16 cellular contexts compared by ENCODE assay signal in genomic region chr6:26321005-26321404, GRCh38. TPM values are rescaled to one million over a fixed set of nuclear protein-coding genes. Genes with fewer than 3 reads are reported as not detected.
DNase-seq lines count a peak whose midpoint lies in the region; ATAC-seq and TF ChIP-seq lines count a peak whose summit lies in the region.
"Had no signal": no experiment of that assay in that cellular context is flagged by ENCODE, and none has a peak within 500 bp of the region (broad histone marks: within the 10 kb centered on the region; RNA-seq: fewer than 3 reads in every experiment).

No MANE protein-coding gene starts in this region.

- no peaks in the 10 kb centered on the region for H4K20me1 ChIP-seq in neural progenitor cell (ENCODE audit: low read depth)

- no peaks in the 10 kb centered on the region for H3K9me3 Mint-ChIP-seq in activated T-cell treated with anti-CD3 and anti-CD28 coated beads, Interleukin-2, amount 50 U/mL, for 72 hours
- peaks cover 7% of the 10 kb centered on the region for H3K9me3 Mint-ChIP-seq in activated T-cell treated with anti-CD3 and anti-CD28 coated beads, Interleukin-2, amount 50 U/mL, for 4 hours
- H3K9me3 Mint-ChIP-seq in WTC11 (no peaks in the 10 kb centered on the region), neural progenitor cell (peaks cover 6% of the 10 kb centered on the region)

- ATAC-seq in activated T-cell treated with anti-CD3 and anti-CD28 coated beads, Interleukin-2, amount 50 U/mL, for 72 hours (replicated peaks in 1 of 2) = no peak
- ATAC-seq in activated T-cell treated with anti-CD3 and anti-CD28 coated beads, Interleukin-2, amount 50 U/mL, for 4 hours = no peak
- no peak for ATAC-seq in WTC11
- no peak for ATAC-seq in GM21367 (IDR thresholded peaks at IDR 0.05; ENCODE audit: unreplicated experiment)

- H3F3A ChIP-seq in neural progenitor cell (ENCODE audit: low read depth) = peaks cover 53% of the 10 kb centered on the region

- TF ChIP-seq CTCF in WTC11 (IDR thresholded peaks at IDR 0.05) (no peak), neural progenitor cell (IDR thresholded peaks at IDR 0.05) (no peak), esophagus squamous epithelium (IDR thresholded peaks at IDR 0.05) (no peak)

- peak overlapping the region; percentile 78 for H3K4me2 ChIP-seq in neural progenitor cell

- H3K4me1 Mint-ChIP-seq in activated T-cell treated with anti-CD3 and anti-CD28 coated beads, Interleukin-2, amount 50 U/mL, for 72 hours (ENCODE audit: low read depth) = peaks cover 38% of the 10 kb centered on the region
- peaks cover 17% of the 10 kb centered on the region for H3K4me1 Mint-ChIP-seq in activated T-cell treated with anti-CD3 and anti-CD28 coated beads, Interleukin-2, amount 50 U/mL, for 4 hours (ENCODE audit: low read depth)
- peaks cover 25% of the 10 kb centered on the region for H3K4me1 Mint-ChIP-seq in WTC11
- H3K4me1 Mint-ChIP-seq in neural progenitor cell = peaks cover 25% of the 10 kb centered on the region

- H3K27ac ChIP-seq in neural progenitor cell = no peak overlapping the region
- no peak overlapping the region for H3K27ac ChIP-seq in esophagus squamous epithelium
- H3K27ac ChIP-seq: stomach had no signal

- H3K4me1 ChIP-seq in neural progenitor cell = peaks cover 8% of the 10 kb centered on the region
- peaks cover 0 to 16% (median 7%) of the 10 kb centered on the region in 3 donors for H3K4me1 ChIP-seq in esophagus squamous epithelium

- TF ChIP-seq POLR2A in esophagus squamous epithelium (IDR thresholded peaks at IDR 0.05) = no peak

- CTCF ChIA-PET in WTC11 (lab: Charles Lee) = no interaction called here

- H3K79me2 ChIP-seq in neural progenitor cell (ENCODE audit: low read depth) = no peaks in the 10 kb centered on the region

- intact Hi-C loops in esophagus squamous epithelium (cut with DNase I) = loop anchor here (10.0 kb wide), 1 partner anchor 254 kb away; no protein-coding TSS in a partner anchor

- H3K9me3 ChIP-seq in neural progenitor cell (ENCODE audit: low read depth) = no peaks in the 10 kb centered on the region
- no peaks in the 10 kb centered on the region for H3K9me3 ChIP-seq in esophagus squamous epithelium
- H3K9me3 ChIP-seq: stomach had no signal

- H3K27me3 Mint-ChIP-seq in activated T-cell treated with anti-CD3 and anti-CD28 coated beads, Interleukin-2, amount 50 U/mL, for 72 hours (ENCODE audit: low read depth) = peaks cover 8% of the 10 kb centered on the region
- peaks cover 15% of the 10 kb centered on the region for H3K27me3 Mint-ChIP-seq in activated T-cell treated with anti-CD3 and anti-CD28 coated beads, Interleukin-2, amount 50 U/mL, for 4 hours (ENCODE audit: low read depth)
- H3K27me3 Mint-ChIP-seq in WTC11 (ENCODE audit: low read depth) (no peaks in the 10 kb centered on the region; the same call in 1 of the 2 replicates), neural progenitor cell (ENCODE audit: insufficient read depth, low read depth) (peaks cover 24% of the 10 kb centered on the region)

- no peaks in the 10 kb centered on the region for H3K36me3 ChIP-seq in neural progenitor cell
- H3K36me3 ChIP-seq in esophagus squamous epithelium = no peaks in the 10 kb centered on the region
- H3K36me3 ChIP-seq: stomach had no signal

- H3K27me3 ChIP-seq in neural progenitor cell (peaks cover 23% of the 10 kb centered on the region), esophagus squamous epithelium (peaks cover 0 to 52% (median 3%) of the 10 kb centered on the region in 4 donors)

- peak overlapping the region; percentile 31 to 39 for H3K4me3 Mint-ChIP-seq in activated T-cell treated with anti-CD3 and anti-CD28 coated beads, Interleukin-2, amount 50 U/mL, for 72 hours
- no peak overlapping the region for H3K4me3 Mint-ChIP-seq in activated T-cell treated with anti-CD3 and anti-CD28 coated beads, Interleukin-2, amount 50 U/mL, for 4 hours
- H3K4me3 Mint-ChIP-seq in WTC11 (peak overlapping the region; percentile 96), neural progenitor cell (peak overlapping the region; percentile 72)

- WGBS in esophagus squamous epithelium, 2 donors = 65 to 69% methylated on average over 7 of the region's 7 CpGs

- no peak for DNase-seq in activated T-cell treated with anti-CD3 and anti-CD28 coated beads, Interleukin-2, amount 50 U/mL, for 72 hours
- no peak for DNase-seq in activated T-cell treated with anti-CD3 and anti-CD28 coated beads, Interleukin-2, amount 50 U/mL, for 4 hours
- DNase-seq in HT-29 (ENCODE audit: low spot score) (peak; percentile 25), WTC11 (ENCODE audit: low spot score) (no peak), neural progenitor cell (ENCODE audit: low spot score) (no peak), esophagus squamous epithelium (lab: John Stamatoyannopoulos, UW) (no peak)
- no peak for DNase-seq in stimulated activated naive CD4-positive, alpha-beta T cell treated with Interleukin-2 at 50 U/mL for 16 hours (lab: John Stamatoyannopoulos, UW)
- DNase-seq: activated CD4-positive, alpha-beta T cell treated with anti-CD3 and anti-CD28 coated beads for 4 hours; cortex of kidney; GDM1; NCI-H1092 treated with DMSO at 0.1 percent for 48 hours; NCI-H526; retina; stimulated activated CD4-positive, alpha-beta T cell treated with anti-CD3 and anti-CD28 coated beads, Interleukin-4, amount 100 ng/mL, for 1 hour; stomach had no signal

- H3K4me3 ChIP-seq in neural progenitor cell (peak overlapping the region; percentile 53), esophagus squamous epithelium (no peak overlapping the region)

- H3K36me3 Mint-ChIP-seq in activated T-cell treated with anti-CD3 and anti-CD28 coated beads, Interleukin-2, amount 50 U/mL, for 72 hours (ENCODE audit: insufficient read depth in 2 of 2) = peaks cover 0 to 3% of the 10 kb centered on the region in 2 donors
- no peaks in the 10 kb centered on the region for H3K36me3 Mint-ChIP-seq in activated T-cell treated with anti-CD3 and anti-CD28 coated beads, Interleukin-2, amount 50 U/mL, for 4 hours (ENCODE audit: insufficient read depth)
- H3K36me3 Mint-ChIP-seq in WTC11 (no peaks in the 10 kb centered on the region), neural progenitor cell (no peaks in the 10 kb centered on the region)

- no peak overlapping the region for H3K9ac ChIP-seq in neural progenitor cell

- H2AFZ ChIP-seq in neural progenitor cell (replicated peaks) = no peak overlapping the region

- POLR2A ChIA-PET in WTC11 (lab: Charles Lee) = no interaction called here

- H3K27ac Mint-ChIP-seq in activated T-cell treated with anti-CD3 and anti-CD28 coated beads, Interleukin-2, amount 50 U/mL, for 72 hours = no peak overlapping the region
- H3K27ac Mint-ChIP-seq in WTC11 = no peak overlapping the region
- no peak overlapping the region for H3K27ac Mint-ChIP-seq in neural progenitor cell

TF ChIP-seq in WTC11, 78 proteins besides CTCF, POLR2A, EP300 and RAD21:
- TF ChIP-seq ZNF423 (CRISPR knock-in tag; IDR thresholded peaks at IDR 0.05) = no peak
- TF ChIP-seq NFYB (CRISPR knock-in tag; conservative IDR thresholded peaks at IDR 0.05; ENCODE audit: low read depth) = no peak
- no peak for TF ChIP-seq OVOL2 (CRISPR knock-in tag; IDR thresholded peaks at IDR 0.05; ENCODE audit: borderline replicate concordance)
- no peak for TF ChIP-seq MXD4 (CRISPR knock-in tag; IDR thresholded peaks at IDR 0.05; ENCODE audit: borderline replicate concordance)

RNA-seq across cellular contexts. Expression of gene BTN3A2, which starts 44.0 kb away (rescaled TPM):
- total RNA-seq in activated T-cell treated with anti-CD3 and anti-CD28 coated beads, Interleukin-2, amount 50 U/mL, for 72 hours = 10 to 100 TPM; 51.9 to 72.0 TPM
- 10 to 100 TPM; 24.9 to 41.2 (median 31.0) TPM for total RNA-seq in activated T-cell treated with anti-CD3 and anti-CD28 coated beads, Interleukin-2, amount 50 U/mL, for 4 hours
- total RNA-seq in HT-29 (2014; rRNA removed; shearing (Covaris generic)) = 5.5 and 9.4 TPM in 2 replicates
- total RNA-seq in WTC11 (2021) = 3.4 to 7.4 TPM (median 7.0 TPM) in 3 replicates
- total RNA-seq in neural progenitor cell (ENCODE audit: low replicate concordance) = 3.2 and 5.9 TPM in 2 replicates
- 10 to 100 TPM in 2 of 4 donors, 1 to 10 TPM in 2; 5.8 to 17.9 (median 11.1) TPM for total RNA-seq in esophagus squamous epithelium
